In genomic region chr5:10392567-10393328, GRCh38 we compare ENCODE assay signal across 3 cellular contexts. TPM values are rescaled to one million over a fixed set of nuclear protein-coding genes. Genes with fewer than 3 reads are reported as not detected.
"Had no signal": no experiment of that assay in that cellular context is flagged by ENCODE, and none has a peak within 500 bp of the region (broad histone marks: within the 10 kb centered on the region; RNA-seq: fewer than 3 reads in every experiment).

No MANE protein-coding gene starts in this region.

RNA-seq across cellular contexts. Expression of gene ROPN1L, which starts 48.9 kb away (rescaled TPM):
- total RNA-seq: activated CD4-positive, alpha-beta T cell treated with anti-CD3 and anti-CD28 coated beads, Interleukin-2, amount 10 ng/mL, durations not matched to agents 24 days and 14 days; activated naive CD8-positive, alpha-beta T cell treated with anti-CD3 and anti-CD28 coated beads for 36 hours; colonic mucosa had no signal
